Comparison of ENCODE assay signal across 1 cellular context in genomic region chr16:4538386-4539235, GRCh38.
A peak's percentile ranks its signal among the peaks of the same experiment; 100 is the strongest.
TF ChIP-seq lines count a peak whose summit lies in the region.

Gene CDIP1 (minus strand): TSS chr16:4538773. CDS start chr16:4514130, 24,643 bp downstream.

TF ChIP-seq in HEK293, 187 proteins besides CTCF, POLR2A, EP300 and RAD21 (continued from another document and continues in another):
- TF ChIP-seq ZNF658 (tag by site-specific recombination; IDR thresholded peaks at IDR 0.05): no peak
- peak; percentile 64; the same call in 1 of the 2 replicates for TF ChIP-seq ZBTB48 (tag by site-specific recombination; IDR thresholded peaks at IDR 0.05)
- no peak for TF ChIP-seq IKZF3 (tag by site-specific recombination; IDR thresholded peaks at IDR 0.05)
- peak; percentile 57 for TF ChIP-seq ZBTB26 (tag by site-specific recombination; optimal IDR thresholded peaks at IDR 0.05)
- TF ChIP-seq ZNF571 (tag by site-specific recombination; IDR thresholded peaks at IDR 0.05): no peak
- no peak for TF ChIP-seq ZNF202 (tag by site-specific recombination; IDR thresholded peaks at IDR 0.05; ENCODE audit: borderline replicate concordance)
- no peak for TF ChIP-seq ZNF37A (tag by site-specific recombination; IDR thresholded peaks at IDR 0.05)
- TF ChIP-seq ZBTB44 (tag by site-specific recombination; IDR thresholded peaks at IDR 0.05): no peak; the same call in 1 of the 2 replicates
- TF ChIP-seq ZNF626 (tag by site-specific recombination; IDR thresholded peaks at IDR 0.05): peak; percentile 43; the same call in 1 of the 2 replicates
- TF ChIP-seq TCF7L2 (IDR thresholded peaks at IDR 0.05; ENCODE audit: borderline replicate concordance, low read depth, low read length): no peak
- peak; percentile 85 for TF ChIP-seq ZNF501 (tag by site-specific recombination; IDR thresholded peaks at IDR 0.05)
- TF ChIP-seq ZNF585B (tag by site-specific recombination; IDR thresholded peaks at IDR 0.05): no peak
- no peak for TF ChIP-seq ZNF670 (tag by site-specific recombination; IDR thresholded peaks at IDR 0.05; ENCODE audit: low read depth)
- TF ChIP-seq, protein P1, sequence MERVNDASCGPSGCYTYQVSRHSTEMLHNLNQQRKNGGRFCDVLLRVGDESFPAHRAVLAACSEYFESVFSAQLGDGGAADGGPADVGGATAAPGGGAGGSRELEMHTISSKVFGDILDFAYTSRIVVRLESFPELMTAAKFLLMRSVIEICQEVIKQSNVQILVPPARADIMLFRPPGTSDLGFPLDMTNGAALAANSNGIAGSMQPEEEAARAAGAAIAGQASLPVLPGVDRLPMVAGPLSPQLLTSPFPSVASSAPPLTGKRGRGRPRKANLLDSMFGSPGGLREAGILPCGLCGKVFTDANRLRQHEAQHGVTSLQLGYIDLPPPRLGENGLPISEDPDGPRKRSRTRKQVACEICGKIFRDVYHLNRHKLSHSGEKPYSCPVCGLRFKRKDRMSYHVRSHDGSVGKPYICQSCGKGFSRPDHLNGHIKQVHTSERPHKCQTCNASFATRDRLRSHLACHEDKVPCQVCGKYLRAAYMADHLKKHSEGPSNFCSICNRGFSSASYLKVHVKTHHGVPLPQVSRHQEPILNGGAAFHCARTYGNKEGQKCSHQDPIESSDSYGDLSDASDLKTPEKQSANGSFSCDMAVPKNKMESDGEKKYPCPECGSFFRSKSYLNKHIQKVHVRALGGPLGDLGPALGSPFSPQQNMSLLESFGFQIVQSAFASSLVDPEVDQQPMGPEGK (tag by site-specific recombination; IDR thresholded peaks at IDR 0.05): peak; percentile 93
- no peak for TF ChIP-seq ZNF292 (tag by site-specific recombination; IDR thresholded peaks at IDR 0.05; ENCODE audit: borderline replicate concordance, low read depth)
- TF ChIP-seq ZSCAN5A (tag by site-specific recombination; IDR thresholded peaks at IDR 0.05): peak; percentile 68; the same call in 1 of the 2 replicates
- peak; percentile 80 for TF ChIP-seq SCRT2 (tag by site-specific recombination; IDR thresholded peaks at IDR 0.05)
- TF ChIP-seq PRDM6 (tag by site-specific recombination; IDR thresholded peaks at IDR 0.05): peak; percentile 40; the same call in 1 of the 2 replicates
- TF ChIP-seq ZNF174 (tag by site-specific recombination; IDR thresholded peaks at IDR 0.05): 0 out of 2 replicates have a peak, but pooled peaks have one; percentile 67
- TF ChIP-seq, protein P2, sequence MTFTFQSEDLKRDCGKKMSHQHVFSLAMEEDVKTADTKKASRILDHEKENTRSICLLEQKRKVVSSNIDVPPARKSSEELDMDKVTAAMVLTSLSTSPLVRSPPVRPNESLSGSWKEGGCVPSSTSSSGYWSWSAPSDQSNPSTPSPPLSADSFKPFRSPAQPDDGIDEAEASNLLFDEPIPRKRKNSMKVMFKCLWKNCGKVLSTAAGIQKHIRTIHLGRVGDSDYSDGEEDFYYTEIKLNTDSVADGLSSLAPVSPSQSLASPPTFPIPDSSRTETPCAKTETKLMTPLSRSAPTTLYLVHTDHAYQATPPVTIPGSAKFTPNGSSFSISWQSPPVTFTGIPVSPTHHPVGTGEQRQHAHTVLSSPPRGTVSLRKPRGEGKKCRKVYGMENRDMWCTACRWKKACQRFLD (tag by site-specific recombination; IDR thresholded peaks at IDR 0.05): no peak
- TF ChIP-seq ZNF398 (tag by site-specific recombination; IDR thresholded peaks at IDR 0.05): peak; percentile 77
- 0 out of 2 replicates have a peak, but pooled peaks have one; percentile 28 for TF ChIP-seq ZNF248 (tag by site-specific recombination; IDR thresholded peaks at IDR 0.05)
- no peak for TF ChIP-seq ZNF510 (tag by site-specific recombination; IDR thresholded peaks at IDR 0.05; ENCODE audit: insufficient replicate concordance)
- TF ChIP-seq ZNF513 (tag by site-specific recombination; IDR thresholded peaks at IDR 0.05): peak; percentile 30
- TF ChIP-seq ZFP41 (tag by site-specific recombination; IDR thresholded peaks at IDR 0.05; ENCODE audit: borderline replicate concordance): no peak
- TF ChIP-seq ZNF16 (tag by site-specific recombination; IDR thresholded peaks at IDR 0.05; ENCODE audit: low read depth): no peak
- TF ChIP-seq, protein P3, sequence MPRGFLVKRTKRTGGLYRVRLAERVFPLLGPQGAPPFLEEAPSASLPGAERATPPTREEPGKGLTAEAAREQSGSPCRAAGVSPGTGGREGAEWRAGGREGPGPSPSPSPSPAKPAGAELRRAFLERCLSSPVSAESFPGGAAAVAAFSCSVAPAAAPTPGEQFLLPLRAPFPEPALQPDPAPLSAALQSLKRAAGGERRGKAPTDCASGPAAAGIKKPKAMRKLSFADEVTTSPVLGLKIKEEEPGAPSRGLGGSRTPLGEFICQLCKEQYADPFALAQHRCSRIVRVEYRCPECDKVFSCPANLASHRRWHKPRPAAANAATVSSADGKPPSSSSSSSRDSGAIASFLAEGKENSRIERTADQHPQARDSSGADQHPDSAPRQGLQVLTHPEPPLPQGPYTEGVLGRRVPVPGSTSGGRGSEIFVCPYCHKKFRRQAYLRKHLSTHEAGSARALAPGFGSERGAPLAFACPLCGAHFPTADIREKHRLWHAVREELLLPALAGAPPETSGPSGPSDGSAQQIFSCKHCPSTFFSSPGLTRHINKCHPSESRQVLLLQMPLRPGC (tag by site-specific recombination; IDR thresholded peaks at IDR 0.05): peak; percentile 81
- peak; percentile 42 for TF ChIP-seq OSR2 (tag by site-specific recombination; IDR thresholded peaks at IDR 0.05)
- TF ChIP-seq HOXA7 (CRISPR knock-in tag; IDR thresholded peaks at IDR 0.05; ENCODE audit: borderline replicate concordance): no peak
- peak; percentile 49; the same call in 1 of the 2 replicates for TF ChIP-seq ZNF366 (tag by site-specific recombination; conservative IDR thresholded peaks at IDR 0.05)
- peak; percentile 36; the same call in 1 of the 2 replicates for TF ChIP-seq ZNF792 (tag by site-specific recombination; IDR thresholded peaks at IDR 0.05)
- no peak for TF ChIP-seq ZNF121 (tag by site-specific recombination; IDR thresholded peaks at IDR 0.05)
- TF ChIP-seq, protein P4, sequence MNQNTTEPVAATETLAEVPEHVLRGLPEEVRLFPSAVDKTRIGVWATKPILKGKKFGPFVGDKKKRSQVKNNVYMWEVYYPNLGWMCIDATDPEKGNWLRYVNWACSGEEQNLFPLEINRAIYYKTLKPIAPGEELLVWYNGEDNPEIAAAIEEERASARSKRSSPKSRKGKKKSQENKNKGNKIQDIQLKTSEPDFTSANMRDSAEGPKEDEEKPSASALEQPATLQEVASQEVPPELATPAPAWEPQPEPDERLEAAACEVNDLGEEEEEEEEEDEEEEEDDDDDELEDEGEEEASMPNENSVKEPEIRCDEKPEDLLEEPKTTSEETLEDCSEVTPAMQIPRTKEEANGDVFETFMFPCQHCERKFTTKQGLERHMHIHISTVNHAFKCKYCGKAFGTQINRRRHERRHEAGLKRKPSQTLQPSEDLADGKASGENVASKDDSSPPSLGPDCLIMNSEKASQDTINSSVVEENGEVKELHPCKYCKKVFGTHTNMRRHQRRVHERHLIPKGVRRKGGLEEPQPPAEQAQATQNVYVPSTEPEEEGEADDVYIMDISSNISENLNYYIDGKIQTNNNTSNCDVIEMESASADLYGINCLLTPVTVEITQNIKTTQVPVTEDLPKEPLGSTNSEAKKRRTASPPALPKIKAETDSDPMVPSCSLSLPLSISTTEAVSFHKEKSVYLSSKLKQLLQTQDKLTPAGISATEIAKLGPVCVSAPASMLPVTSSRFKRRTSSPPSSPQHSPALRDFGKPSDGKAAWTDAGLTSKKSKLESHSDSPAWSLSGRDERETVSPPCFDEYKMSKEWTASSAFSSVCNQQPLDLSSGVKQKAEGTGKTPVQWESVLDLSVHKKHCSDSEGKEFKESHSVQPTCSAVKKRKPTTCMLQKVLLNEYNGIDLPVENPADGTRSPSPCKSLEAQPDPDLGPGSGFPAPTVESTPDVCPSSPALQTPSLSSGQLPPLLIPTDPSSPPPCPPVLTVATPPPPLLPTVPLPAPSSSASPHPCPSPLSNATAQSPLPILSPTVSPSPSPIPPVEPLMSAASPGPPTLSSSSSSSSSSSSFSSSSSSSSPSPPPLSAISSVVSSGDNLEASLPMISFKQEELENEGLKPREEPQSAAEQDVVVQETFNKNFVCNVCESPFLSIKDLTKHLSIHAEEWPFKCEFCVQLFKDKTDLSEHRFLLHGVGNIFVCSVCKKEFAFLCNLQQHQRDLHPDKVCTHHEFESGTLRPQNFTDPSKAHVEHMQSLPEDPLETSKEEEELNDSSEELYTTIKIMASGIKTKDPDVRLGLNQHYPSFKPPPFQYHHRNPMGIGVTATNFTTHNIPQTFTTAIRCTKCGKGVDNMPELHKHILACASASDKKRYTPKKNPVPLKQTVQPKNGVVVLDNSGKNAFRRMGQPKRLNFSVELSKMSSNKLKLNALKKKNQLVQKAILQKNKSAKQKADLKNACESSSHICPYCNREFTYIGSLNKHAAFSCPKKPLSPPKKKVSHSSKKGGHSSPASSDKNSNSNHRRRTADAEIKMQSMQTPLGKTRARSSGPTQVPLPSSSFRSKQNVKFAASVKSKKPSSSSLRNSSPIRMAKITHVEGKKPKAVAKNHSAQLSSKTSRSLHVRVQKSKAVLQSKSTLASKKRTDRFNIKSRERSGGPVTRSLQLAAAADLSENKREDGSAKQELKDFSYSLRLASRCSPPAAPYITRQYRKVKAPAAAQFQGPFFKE (tag by site-specific recombination; IDR thresholded peaks at IDR 0.05; ENCODE audit: borderline replicate concordance): no peak; the same call in 1 of the 2 replicates
